In the genomic region with DNA sequence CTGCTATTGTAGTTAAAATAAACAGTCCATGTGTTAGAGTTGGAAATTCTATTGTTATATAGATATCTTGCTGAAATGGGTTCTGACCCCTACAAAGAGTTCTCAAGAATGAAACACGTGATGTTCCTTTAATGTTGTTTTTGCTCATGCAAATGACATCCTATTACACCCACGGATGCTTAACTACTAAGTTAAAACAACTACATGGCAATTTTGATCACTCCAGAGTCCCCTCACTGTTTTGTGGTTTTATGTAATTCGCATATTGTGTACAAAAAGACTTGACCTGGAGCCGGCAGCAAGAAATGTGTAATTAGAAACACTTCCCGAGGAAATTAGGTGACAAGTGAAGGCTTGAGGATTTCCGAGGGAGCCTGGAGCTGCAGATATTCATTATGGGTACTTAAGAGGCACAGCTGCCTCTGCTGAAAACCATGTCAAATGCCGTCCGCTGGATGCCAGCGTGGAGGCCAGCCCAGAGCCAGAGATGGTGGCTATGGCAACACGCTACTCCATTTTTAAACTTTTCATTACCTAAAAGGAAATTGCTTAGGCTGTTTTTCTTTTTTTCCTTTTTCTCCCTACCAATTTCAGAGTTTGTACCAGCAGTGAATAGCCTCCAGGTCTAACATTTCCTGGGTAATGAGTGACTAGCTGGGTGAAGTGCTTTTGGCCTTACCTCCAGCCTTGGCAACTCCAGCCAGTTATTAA, we compare ENCODE assay signal across 13 cellular contexts. TPM values are rescaled to one million over a fixed set of nuclear protein-coding genes. Genes with fewer than 3 reads are reported as not detected.
A peak's percentile ranks its signal among the peaks of the same experiment; 100 is the strongest.
DNase-seq lines count a peak whose midpoint lies in the region; ATAC-seq and TF ChIP-seq lines count a peak whose summit lies in the region.
"Had no signal": no experiment of that assay in that cellular context is flagged by ENCODE, and none has a peak within 500 bp of the region (broad histone marks: within the 10 kb centered on the region; RNA-seq: fewer than 3 reads in every experiment).

No MANE protein-coding gene starts in this region.

- POLR2A ChIA-PET in OCI-LY7 (lab: Charles Lee), result interaction anchor here (0.6 kb wide), 1 partner anchor 72 kb away, joined by 3 read pairs; no protein-coding TSS in a partner anchor

- H3K79me2 ChIP-seq in OCI-LY7 (ENCODE audit: insufficient read depth, low read depth, low read length), result no peaks in the 10 kb centered on the region
- no peaks in the 10 kb centered on the region for H3K79me2 ChIP-seq in osteoblast (ENCODE audit: insufficient read depth, low read length)

- H3K27me3 Mint-ChIP-seq in stimulated activated memory B cell treated with anti-CD40 and anti-IgM and Interleukin-4, amounts not matched to agents 10 μg/mL and 1 μg/mL and 100 μg/mL, for 72 hours, result peaks cover 46% of the 10 kb centered on the region
- peaks cover 44% of the 10 kb centered on the region for H3K27me3 Mint-ChIP-seq in activated naive CD4-positive, alpha-beta T cell treated with anti-CD3 and anti-CD28 coated beads, Interleukin-2, amount 10 ng/mL, durations not matched to agents 7 days and 5 days
- H3K27me3 Mint-ChIP-seq in endothelial cell (ENCODE audit: unreplicated experiment), result peaks cover 5% of the 10 kb centered on the region

- no peak overlapping the region for H3K27ac Mint-ChIP-seq in stimulated activated memory B cell treated with anti-CD40 and anti-IgM and Interleukin-4, amounts not matched to agents 10 μg/mL and 1 μg/mL and 100 μg/mL, for 72 hours
- H3K27ac Mint-ChIP-seq in activated naive CD4-positive, alpha-beta T cell treated with anti-CD3 and anti-CD28 coated beads, Interleukin-2, amount 10 ng/mL, durations not matched to agents 7 days and 5 days, result no peak overlapping the region
- no peak overlapping the region for H3K27ac Mint-ChIP-seq in endothelial cell (ENCODE audit: unreplicated experiment)
- H3K27ac Mint-ChIP-seq: activated CD8-positive, alpha-beta T cell treated with anti-CD3 and anti-CD28 coated beads for 36 hours had no signal

- H3K36me3 Mint-ChIP-seq in stimulated activated memory B cell treated with anti-CD40 and anti-IgM and Interleukin-4, amounts not matched to agents 10 μg/mL and 1 μg/mL and 100 μg/mL, for 72 hours, result no peaks in the 10 kb centered on the region
- no peaks in the 10 kb centered on the region for H3K36me3 Mint-ChIP-seq in activated naive CD4-positive, alpha-beta T cell treated with anti-CD3 and anti-CD28 coated beads, Interleukin-2, amount 10 ng/mL, durations not matched to agents 7 days and 5 days
- H3K36me3 Mint-ChIP-seq in endothelial cell (ENCODE audit: low read depth, unreplicated experiment), result no peaks in the 10 kb centered on the region

- intact Hi-C loops in OCI-LY7 (cut with micrococcal nuclease; ENCODE audit: unreplicated experiment), result loop anchor here (10.0 kb wide), 1 partner anchor 310 kb away; no protein-coding TSS in a partner anchor

- CTCF ChIA-PET in OCI-LY7 (lab: Charles Lee; ENCODE audit: unreplicated experiment), result no interaction called here
- CTCF ChIA-PET in activated naive CD4-positive, alpha-beta T cell treated with anti-CD3 and anti-CD28 coated beads, Interleukin-2, amount 10 ng/mL, durations not matched to agents 7 days and 5 days (lab: Charles Lee), result no interaction called here

- peaks cover 4% of the 10 kb centered on the region for H3K9me3 Mint-ChIP-seq in stimulated activated memory B cell treated with anti-CD40 and anti-IgM and Interleukin-4, amounts not matched to agents 10 μg/mL and 1 μg/mL and 100 μg/mL, for 72 hours
- H3K9me3 Mint-ChIP-seq in activated naive CD4-positive, alpha-beta T cell treated with anti-CD3 and anti-CD28 coated beads, Interleukin-2, amount 10 ng/mL, durations not matched to agents 7 days and 5 days, result peaks cover 5% of the 10 kb centered on the region
- no peaks in the 10 kb centered on the region for H3K9me3 Mint-ChIP-seq in endothelial cell (ENCODE audit: unreplicated experiment)

- H3K4me2 ChIP-seq in OCI-LY7 (ENCODE audit: low read length) (peak overlapping the region; percentile 34; the same call in 1 of the 2 replicates), osteoblast (ENCODE audit: insufficient read depth, low read length) (peak overlapping the region; percentile 14)

- no peak overlapping the region for H3K4me3 Mint-ChIP-seq in stimulated activated memory B cell treated with anti-CD40 and anti-IgM and Interleukin-4, amounts not matched to agents 10 μg/mL and 1 μg/mL and 100 μg/mL, for 72 hours
- H3K4me3 Mint-ChIP-seq in activated naive CD4-positive, alpha-beta T cell treated with anti-CD3 and anti-CD28 coated beads, Interleukin-2, amount 10 ng/mL, durations not matched to agents 7 days and 5 days, result no peak overlapping the region
- no peak overlapping the region for H3K4me3 Mint-ChIP-seq in endothelial cell (ENCODE audit: unreplicated experiment)
- H3K4me3 Mint-ChIP-seq: activated CD8-positive, alpha-beta T cell treated with anti-CD3 and anti-CD28 coated beads for 36 hours; neural crest cell had no signal

- H3K9me2 ChIP-seq in OCI-LY7 (ENCODE audit: insufficient read depth, low read length), result no peaks in the 10 kb centered on the region

- peak overlapping the region; percentile 28; the same call in 1 of the 2 replicates for H2AFZ ChIP-seq in OCI-LY7 (ENCODE audit: low read length)
- H2AFZ ChIP-seq in osteoblast (ENCODE audit: low read length), result peak overlapping the region; percentile 20

- H3K36me3 ChIP-seq in OCI-LY7 (ENCODE audit: insufficient read depth, low read length), result no peaks in the 10 kb centered on the region
- H3K36me3 ChIP-seq in osteoblast (ENCODE audit: insufficient read depth, low read length), result no peaks in the 10 kb centered on the region
- H3K36me3 ChIP-seq in H7 (replicated peaks; ENCODE audit: control insufficient read depth, insufficient read depth, low read length), result no peaks in the 10 kb centered on the region

- H3K4me1 Mint-ChIP-seq in stimulated activated memory B cell treated with anti-CD40 and anti-IgM and Interleukin-4, amounts not matched to agents 10 μg/mL and 1 μg/mL and 100 μg/mL, for 72 hours, result no peaks in the 10 kb centered on the region
- H3K4me1 Mint-ChIP-seq in activated naive CD4-positive, alpha-beta T cell treated with anti-CD3 and anti-CD28 coated beads, Interleukin-2, amount 10 ng/mL, durations not matched to agents 7 days and 5 days, result peaks cover 9% of the 10 kb centered on the region
- H3K4me1 Mint-ChIP-seq in endothelial cell (ENCODE audit: unreplicated experiment), result peaks cover 11% of the 10 kb centered on the region

- H3K27me3 ChIP-seq in osteoblast (ENCODE audit: insufficient read depth, low read length), result no peaks in the 10 kb centered on the region
- no peaks in the 10 kb centered on the region; the same call in 1 of the 2 replicates for H3K27me3 ChIP-seq in H7 (ENCODE audit: control insufficient read depth, insufficient read depth, low read length)

- no TSS peak for BruUV-seq in OCI-LY7 (replicated peaks; lab: Mats Ljungman, UMichigan)

- H3K4me3 ChIP-seq in OCI-LY7 (ENCODE audit: low read depth, low read length, poor library complexity, severe bottlenecking), result no peak overlapping the region
- no peak overlapping the region for H3K4me3 ChIP-seq in fibroblast of villous mesenchyme (ENCODE audit: low read depth, low read length)
- no peak overlapping the region for H3K4me3 ChIP-seq in osteoblast (ENCODE audit: insufficient read depth, low read length)
- no peak overlapping the region for H3K4me3 ChIP-seq in H7 (ENCODE audit: insufficient read depth, low read depth, low read length)

- TF ChIP-seq CTCF in OCI-LY7 (conservative IDR thresholded peaks at IDR 0.05; ENCODE audit: low read length) (no peak), fibroblast of villous mesenchyme (IDR thresholded peaks at IDR 0.05; ENCODE audit: insufficient read depth, low read depth, low read length) (no peak), osteoblast (IDR thresholded peaks at IDR 0.05; ENCODE audit: extremely low read depth, low read depth, low read length) (no peak), endothelial cell (IDR thresholded peaks at IDR 0.05; ENCODE audit: unreplicated experiment) (no peak)

- no peak for ATAC-seq in stimulated activated memory B cell treated with anti-CD40 and anti-IgM and Interleukin-4, amounts not matched to agents 10 μg/mL and 1 μg/mL and 100 μg/mL, for 72 hours
- ATAC-seq: activated CD8-positive, alpha-beta T cell treated with anti-CD3 and anti-CD28 coated beads for 36 hours had no signal

- H3K9me3 ChIP-seq in OCI-LY7 (ENCODE audit: low read length), result no peaks in the 10 kb centered on the region
- no peaks in the 10 kb centered on the region for H3K9me3 ChIP-seq in osteoblast (ENCODE audit: low read depth, low read length)

- H3K27ac ChIP-seq in OCI-LY7 (ENCODE audit: low read depth, low read length, poor library complexity, severe bottlenecking) (no peak overlapping the region), osteoblast (ENCODE audit: low read depth, low read length) (peak overlapping the region; percentile 90)

- DNase-seq in DMS79 (lab: John Stamatoyannopoulos, UW) (peak; percentile 67), OCI-LY7 (ENCODE audit: low spot score) (no peak), fibroblast of villous mesenchyme (ENCODE audit: low read depth) (peak; percentile 58), osteoblast (ENCODE audit: insufficient read length, low spot score, missing footprints) (no peak), H7 (no peak), endothelial cell (ENCODE audit: low spot score) (no peak)
- DNase-seq in activated naive CD4-positive, alpha-beta T cell treated with anti-CD3 and anti-CD28 coated beads, Interleukin-2, amount 10 ng/mL, durations not matched to agents 7 days and 5 days, result no peak
- DNase-seq: activated CD8-positive, alpha-beta T cell treated with anti-CD3 and anti-CD28 coated beads for 36 hours; DMS53; glutamatergic neuron; NCI-H1694 treated with DMSO at 0.1 percent for 48 hours had no signal

- peaks cover 6% of the 10 kb centered on the region for H3K4me1 ChIP-seq in OCI-LY7 (ENCODE audit: insufficient read depth, low read length, poor library complexity, severe bottlenecking)
- peaks cover 27% of the 10 kb centered on the region for H3K4me1 ChIP-seq in osteoblast (ENCODE audit: insufficient read depth, low read length)

- no peaks in the 10 kb centered on the region for H4K20me1 ChIP-seq in OCI-LY7 (ENCODE audit: insufficient read depth, low read length)
- no peaks in the 10 kb centered on the region for H4K20me1 ChIP-seq in osteoblast (ENCODE audit: insufficient read depth, low read length)

RNA-seq across cellular contexts. Expression of a gene that starts 21.0 kb away (rescaled TPM):
- 20.6 and 34.7 TPM in 2 replicates for total RNA-seq in OCI-LY7 (2014; rRNA removed; shearing (Covaris generic))
- 22.0 and 28.7 TPM in 2 replicates for total RNA-seq in OCI-LY7 (2022)
- total RNA-seq in fibroblast of villous mesenchyme, result 0.43 and 1.3 TPM in 2 replicates
- total RNA-seq in osteoblast, result 13.0 and 16.8 TPM in 2 replicates
- 9.6 and 22.5 TPM in 2 replicates for total RNA-seq in H7 (2014; rRNA removed; shearing (Covaris generic))
- 24.9 TPM for total RNA-seq in endothelial cell (ENCODE audit: unreplicated experiment)

Comparison
In these comparisons a context has a peak if more than half of its experiments do, and no peak if none do; other contexts are left out.
1. DNase-seq: peak in DMS79 (single experiment) and fibroblast of villous mesenchyme (single experiment); none in OCI-LY7 (single experiment), osteoblast (single experiment), H7 (single experiment), activated naive CD4-positive, alpha-beta T cell treated with anti-CD3 and anti-CD28 coated beads, Interleukin-2, amount 10 ng/mL, durations not matched to agents 7 days and 5 days (single experiment) and endothelial cell (single experiment).